Comparison of ENCODE assay signal across 13 cellular contexts in the genomic region with DNA sequence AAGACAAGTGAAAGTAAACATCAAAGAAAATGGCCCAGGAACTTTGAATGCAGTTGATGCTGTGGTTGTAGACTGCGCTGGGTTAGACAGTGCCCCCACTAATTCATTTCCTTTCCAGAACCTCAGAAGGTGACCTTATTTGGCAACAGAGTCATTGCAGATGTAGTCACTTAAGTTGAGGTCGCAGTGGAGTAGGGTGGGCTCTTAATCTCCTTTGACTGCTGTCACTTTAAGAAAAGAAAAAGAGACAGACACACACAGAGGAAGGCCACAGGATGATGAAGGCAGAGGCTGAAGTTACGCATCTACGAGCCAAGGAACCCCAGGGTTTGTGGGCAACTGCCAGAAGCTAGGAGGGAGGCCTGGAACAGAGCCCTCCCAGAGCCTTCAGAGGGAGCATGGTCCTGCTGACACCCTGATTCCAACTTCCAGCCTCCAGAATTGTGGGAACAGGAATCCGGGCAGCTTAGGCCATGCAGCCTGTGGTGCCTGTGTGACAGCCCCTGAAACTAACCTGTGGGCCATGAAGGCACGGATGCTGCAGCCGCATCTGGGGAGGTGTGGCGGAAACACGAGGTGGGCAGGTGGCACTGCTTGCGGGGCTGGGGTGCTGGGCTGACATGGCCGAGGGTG.
DNase-seq lines count a peak whose midpoint lies in the region; ATAC-seq and TF ChIP-seq lines count a peak whose summit lies in the region.
"Had no signal": no experiment of that assay in that cellular context is flagged by ENCODE, and none has a peak within 500 bp of the region (broad histone marks: within the 10 kb centered on the region; RNA-seq: fewer than 3 reads in every experiment).

No MANE protein-coding gene starts in this region.

- H3K36me3 ChIP-seq in transverse colon, result no peaks in the 10 kb centered on the region
- no peaks in the 10 kb centered on the region for H3K36me3 ChIP-seq in mammary epithelial cell (ENCODE audit: insufficient read depth, low read length)
- H3K36me3 ChIP-seq: cardiac muscle cell, upper lobe of left lung had no signal

- no peaks in the 10 kb centered on the region for H3K9me3 Mint-ChIP-seq in activated CD4-positive, alpha-beta T cell treated with anti-CD3 and anti-CD28 coated beads for 36 hours (ENCODE audit: low read depth)
- H3K9me3 Mint-ChIP-seq in stimulated activated naive B cell treated with anti-CD40 and anti-IgM and Interleukin-4, amounts not matched to agents 10 μg/mL and 1 μg/mL and 100 μg/mL, for 72 hours, result peaks cover 9 to 11% of the 10 kb centered on the region in 2 donors
- H3K9me3 Mint-ChIP-seq: mesothelial cell of epicardium had no signal

- no peak overlapping the region for H3K9ac ChIP-seq in mammary epithelial cell (ENCODE audit: insufficient read depth, low read length)

- dilution Hi-C loops in mammary epithelial cell (cut with HindIII; ENCODE audit: low sequenced_read_pairs), result no loop called here

- H3K27ac ChIP-seq in transverse colon, result peak overlapping the region in 1 of 4 donors; percentile 0
- no peak overlapping the region for H3K27ac ChIP-seq in mammary epithelial cell (ENCODE audit: insufficient read depth, low read depth, low read length)
- H3K27ac ChIP-seq: cardiac muscle cell, upper lobe of left lung had no signal

- no peak overlapping the region for H2AFZ ChIP-seq in mammary epithelial cell (ENCODE audit: low read depth, low read length)

- peak; percentile 85 for ATAC-seq in activated CD4-positive, alpha-beta T cell treated with anti-CD3 and anti-CD28 coated beads for 36 hours
- peak; percentile 61 for ATAC-seq in stimulated activated naive B cell treated with anti-CD40 and anti-IgM and Interleukin-4, amounts not matched to agents 10 μg/mL and 1 μg/mL and 100 μg/mL, for 72 hours (replicated peaks)
- no peak for ATAC-seq in GM19467 (IDR thresholded peaks at IDR 0.05; ENCODE audit: unreplicated experiment)

- TF ChIP-seq CTCF in transverse colon (IDR thresholded peaks at IDR 0.05) (no peak), mammary epithelial cell (conservative IDR thresholded peaks at IDR 0.05 in 1 of 2, IDR thresholded peaks at IDR 0.05 in 1 of 2; ENCODE audit: extremely low read depth in 1 of 2, insufficient read depth in 1 of 2, low read depth in 1 of 2, low read length in 2 of 2) (no peak)

- H3K4me1 ChIP-seq in transverse colon (no peaks in the 10 kb centered on the region), mammary epithelial cell (ENCODE audit: insufficient read depth, low read length) (no peaks in the 10 kb centered on the region)
- H3K4me1 ChIP-seq: upper lobe of left lung had no signal

- POLR2A ChIA-PET in activated CD4-positive, alpha-beta T cell treated with anti-CD3 and anti-CD28 coated beads for 36 hours (lab: Charles Lee), result interaction anchor here (1.0 to 1.4 kb wide), 2 partner anchors 13 to 106 kb away, joined by 3 to 4 read pairs; no protein-coding TSS in a partner anchor

- TF ChIP-seq EP300 in transverse colon (IDR thresholded peaks at IDR 0.05; ENCODE audit: low read depth), result no peak

- H3K36me3 Mint-ChIP-seq in activated CD4-positive, alpha-beta T cell treated with anti-CD3 and anti-CD28 coated beads for 36 hours (ENCODE audit: low read depth), result peaks cover 3% of the 10 kb centered on the region
- peaks cover 12 to 28% of the 10 kb centered on the region in 2 donors for H3K36me3 Mint-ChIP-seq in stimulated activated naive B cell treated with anti-CD40 and anti-IgM and Interleukin-4, amounts not matched to agents 10 μg/mL and 1 μg/mL and 100 μg/mL, for 72 hours
- H3K36me3 Mint-ChIP-seq: mesothelial cell of epicardium had no signal

- H3K4me3 Mint-ChIP-seq in activated CD4-positive, alpha-beta T cell treated with anti-CD3 and anti-CD28 coated beads for 36 hours, result peak overlapping the region; percentile 40
- no peak overlapping the region for H3K4me3 Mint-ChIP-seq in stimulated activated naive B cell treated with anti-CD40 and anti-IgM and Interleukin-4, amounts not matched to agents 10 μg/mL and 1 μg/mL and 100 μg/mL, for 72 hours
- H3K4me3 Mint-ChIP-seq: mesothelial cell of epicardium had no signal

- in situ Hi-C loops in transverse colon (cut with MboI; ENCODE audit: low pct_ligation_motif_present in 1 of 4, low pct_unique_long_range_greater_than_20kb in 1 of 4, low sequenced_read_pairs in 3 of 4) (loop anchor here in 3 of 4 donors (25.0 kb wide), 1 partner anchor 407 kb away; no protein-coding TSS in a partner anchor), mammary epithelial cell (cut with MboI; ENCODE audit: low sequenced_read_pairs in 2 of 2) (loop anchor here (10.0 to 25.0 kb wide), 2 partner anchors 205 to 407 kb away; no protein-coding TSS in a partner anchor)

- H3K4me2 ChIP-seq in mammary epithelial cell (ENCODE audit: insufficient read depth, low read depth, low read length), result no peak overlapping the region

- H3K9me3 ChIP-seq in transverse colon (no peaks in the 10 kb centered on the region), mammary epithelial cell (replicated peaks; ENCODE audit: insufficient read depth, low read length) (no peaks in the 10 kb centered on the region)
- H3K9me3 ChIP-seq: upper lobe of left lung had no signal

- no peaks in the 10 kb centered on the region for H3K27me3 ChIP-seq in transverse colon
- no peaks in the 10 kb centered on the region for H3K27me3 ChIP-seq in mammary epithelial cell (ENCODE audit: insufficient read depth, low read length)
- H3K27me3 ChIP-seq: cardiac muscle cell, upper lobe of left lung had no signal

- H3K27ac Mint-ChIP-seq in activated CD4-positive, alpha-beta T cell treated with anti-CD3 and anti-CD28 coated beads for 36 hours, result peak overlapping the region; percentile 93
- no peak overlapping the region for H3K27ac Mint-ChIP-seq in stimulated activated naive B cell treated with anti-CD40 and anti-IgM and Interleukin-4, amounts not matched to agents 10 μg/mL and 1 μg/mL and 100 μg/mL, for 72 hours
- H3K27ac Mint-ChIP-seq: mesothelial cell of epicardium had no signal

- H3K4me3 ChIP-seq in transverse colon (no peak overlapping the region), mammary epithelial cell (replicated peaks in 1 of 3; ENCODE audit: insufficient read depth in 1 of 3, low read depth in 2 of 3, low read length in 3 of 3) (no peak overlapping the region)
- H3K4me3 ChIP-seq: cardiac muscle cell, upper lobe of left lung had no signal

- no peaks in the 10 kb centered on the region for H3K27me3 Mint-ChIP-seq in activated CD4-positive, alpha-beta T cell treated with anti-CD3 and anti-CD28 coated beads for 36 hours
- H3K27me3 Mint-ChIP-seq in stimulated activated naive B cell treated with anti-CD40 and anti-IgM and Interleukin-4, amounts not matched to agents 10 μg/mL and 1 μg/mL and 100 μg/mL, for 72 hours, result no peaks in the 10 kb centered on the region

- intact Hi-C loops in activated CD4-positive, alpha-beta T cell treated with anti-CD3 and anti-CD28 coated beads for 36 hours (cut with DNase I, micrococcal nuclease), result loop anchor here (1.0 kb wide), 4 partner anchors 22 to 137 kb away; no protein-coding TSS in a partner anchor
- intact Hi-C loops in transverse colon (cut with DNase I; ENCODE audit: low total_unique reads) (no loop called here), mammary epithelial cell (cut with micrococcal nuclease) (no loop called here)

- peaks cover 51% of the 10 kb centered on the region for H3K4me1 Mint-ChIP-seq in activated CD4-positive, alpha-beta T cell treated with anti-CD3 and anti-CD28 coated beads for 36 hours
- peaks cover 5 to 28% of the 10 kb centered on the region in 2 donors for H3K4me1 Mint-ChIP-seq in stimulated activated naive B cell treated with anti-CD40 and anti-IgM and Interleukin-4, amounts not matched to agents 10 μg/mL and 1 μg/mL and 100 μg/mL, for 72 hours
- H3K4me1 Mint-ChIP-seq: mesothelial cell of epicardium had no signal

- peak; percentile 49 for DNase-seq in activated CD4-positive, alpha-beta T cell treated with anti-CD3 and anti-CD28 coated beads for 36 hours
- DNase-seq in activated CD4-positive, alpha-beta T cell treated with anti-CD3 and anti-CD28 coated beads, Interleukin-2, amount 50 U/mL, for 4 hours, result no peak
- DNase-seq in MV-4-11 (lab: John Stamatoyannopoulos, UW) (peak; percentile 36), transverse colon (no peak), mammary epithelial cell (no peak)
- DNase-seq in activated naive CD4-positive, alpha-beta T cell treated with anti-CD3 and anti-CD28 coated beads, Interleukin-2, amount 50 U/mL, for 16 hours, result peak; percentile 30
- no peak for DNase-seq in stimulated activated naive B cell treated with anti-CD40 and anti-IgM and Interleukin-4, amounts not matched to agents 10 μg/mL and 1 μg/mL and 100 μg/mL, for 72 hours
- DNase-seq: GF-D8, T1000 had no signal

- H3K79me2 ChIP-seq in mammary epithelial cell (ENCODE audit: insufficient read depth, low read length), result no peaks in the 10 kb centered on the region

- no peak for TF ChIP-seq POLR2A in transverse colon (IDR thresholded peaks at IDR 0.05)

- BruUV-seq in mammary epithelial cell (replicated peaks; lab: Mats Ljungman, UMichigan), result no TSS peak

- WGBS in transverse colon (ENCODE audit: low coverage in 1 of 2), 2 donors, result 28 to 80% methylated on average over 2 to 11 of the region's 11 CpGs
- 64% methylated on average over 10 of the region's 11 CpGs for WGBS in mammary epithelial cell (ENCODE audit: low coverage, missing lambda C conversion rate)

- CTCF ChIA-PET in activated CD4-positive, alpha-beta T cell treated with anti-CD3 and anti-CD28 coated beads for 36 hours (lab: Charles Lee), result interaction anchor here (0.6 to 5.1 kb wide), 5 partner anchors 10 to 241 kb away, joined by 3 to 53 read pairs (median 4); no protein-coding TSS in a partner anchor
- CTCF ChIA-PET in mammary epithelial cell (lab: Charles Lee; ENCODE audit: low non-redundant PET), result no interaction called here

- no peaks in the 10 kb centered on the region for H4K20me1 ChIP-seq in mammary epithelial cell (ENCODE audit: insufficient read depth, low read length)

Comparison
In these comparisons a context has a peak if more than half of its experiments do, and no peak if none do; other contexts are left out.
1. DNase-seq: peak in activated CD4-positive, alpha-beta T cell treated with anti-CD3 and anti-CD28 coated beads for 36 hours (single experiment), MV-4-11 (single experiment) and activated naive CD4-positive, alpha-beta T cell treated with anti-CD3 and anti-CD28 coated beads, Interleukin-2, amount 50 U/mL, for 16 hours (single experiment); none in activated CD4-positive, alpha-beta T cell treated with anti-CD3 and anti-CD28 coated beads, Interleukin-2, amount 50 U/mL, for 4 hours (0 of 2), stimulated activated naive B cell treated with anti-CD40 and anti-IgM and Interleukin-4, amounts not matched to agents 10 μg/mL and 1 μg/mL and 100 μg/mL, for 72 hours (single experiment), transverse colon (single experiment) and mammary epithelial cell (single experiment).
2. intact Hi-C loops: an anchor here in activated CD4-positive, alpha-beta T cell treated with anti-CD3 and anti-CD28 coated beads for 36 hours (1.0 kb wide); none called in transverse colon and mammary epithelial cell.